In genomic region chr7:32941181-32941995, GRCh38 we compare ENCODE assay signal across 8 cellular contexts. TPM values are rescaled to one million over a fixed set of nuclear protein-coding genes. Genes with fewer than 3 reads are reported as not detected.
DNase-seq lines count a peak whose midpoint lies in the region; ATAC-seq and TF ChIP-seq lines count a peak whose summit lies in the region.

No MANE protein-coding gene starts in this region.

- intact Hi-C loops in mucosa of descending colon (cut with DNase I, micrococcal nuclease) = no loop called here

- peak overlapping the region in 1 of 3 donors; percentile 71 for H3K27ac Mint-ChIP-seq in CD4-positive, CD25-positive, alpha-beta regulatory T cell

- H3K4me3 ChIP-seq in CD4-positive, CD25-positive, alpha-beta regulatory T cell (ENCODE audit: low read depth, low read length) = peak overlapping the region; percentile 26
- H3K4me3 ChIP-seq in cardiac fibroblast (replicated peaks in 1 of 2; ENCODE audit: low read depth in 2 of 2, low read length in 2 of 2) (peak overlapping the region; percentile 65 to 74), mucosa of descending colon (peak overlapping the region; percentile 61)

- peaks cover 34% of the 10 kb centered on the region for H3K27me3 Mint-ChIP-seq in CD4-positive, CD25-positive, alpha-beta regulatory T cell

- peaks cover 0 to 3% of the 10 kb centered on the region in 2 experiments for H3K9me3 ChIP-seq in CD4-positive, CD25-positive, alpha-beta regulatory T cell (ENCODE audit: control insufficient read depth in 2 of 2, low read length in 2 of 2)
- H3K9me3 ChIP-seq in mucosa of descending colon = no peaks in the 10 kb centered on the region

- no peaks in the 10 kb centered on the region for H3K9me3 Mint-ChIP-seq in CD4-positive, CD25-positive, alpha-beta regulatory T cell

- peaks cover 10% of the 10 kb centered on the region for H3K4me1 ChIP-seq in CD4-positive, CD25-positive, alpha-beta regulatory T cell (ENCODE audit: control insufficient read depth, insufficient read depth, low read length, poor library complexity, severe bottlenecking)
- peaks cover 11% of the 10 kb centered on the region for H3K4me1 ChIP-seq in mucosa of descending colon (ENCODE audit: low read depth)

- H3K27me3 ChIP-seq in CD4-positive, CD25-positive, alpha-beta regulatory T cell (ENCODE audit: control insufficient read depth, insufficient read depth, low read length) = peaks cover 11% of the 10 kb centered on the region

- no peaks in the 10 kb centered on the region for H3K36me3 ChIP-seq in CD4-positive, CD25-positive, alpha-beta regulatory T cell (ENCODE audit: control insufficient read depth, insufficient read depth, low read length)
- no peaks in the 10 kb centered on the region for H3K36me3 ChIP-seq in mucosa of descending colon (ENCODE audit: low read depth)

- no peak for DNase-seq in CD4-positive, CD25-positive, alpha-beta regulatory T cell
- DNase-seq in M059J (ENCODE audit: low read depth) (peak; percentile 7), cardiac fibroblast (ENCODE audit: low read depth in 2 of 2) (peak in 1 of 2 donors; percentile 19), mucosa of descending colon (peak in 1 of 3 donors; percentile 24), NCI-H774 (lab: John Stamatoyannopoulos, UW) (no peak), hippocampal formation (lab: John Stamatoyannopoulos, UW) (no peak)

- H3K4me3 Mint-ChIP-seq in CD4-positive, CD25-positive, alpha-beta regulatory T cell = peak overlapping the region; percentile 82 to 88 (median 84)

- no peak for TF ChIP-seq CTCF in cardiac fibroblast (IDR thresholded peaks at IDR 0.05; ENCODE audit: low read depth, low read length)
- no peak for TF ChIP-seq CTCF in mucosa of descending colon (IDR thresholded peaks at IDR 0.05)

- H3K4me1 Mint-ChIP-seq in CD4-positive, CD25-positive, alpha-beta regulatory T cell = peaks cover 0 to 17% (median 10%) of the 10 kb centered on the region in 4 donors

- no peak for ATAC-seq in CD4-positive, CD25-positive, alpha-beta regulatory T cell (ENCODE audit: low read depth in 2 of 2)
- ATAC-seq in mucosa of descending colon (peak; percentile 12), GM19463 (IDR thresholded peaks at IDR 0.05; ENCODE audit: unreplicated experiment) (no peak), HG03342 (IDR thresholded peaks at IDR 0.05; ENCODE audit: unreplicated experiment) (no peak)

- no peak overlapping the region for H3K27ac ChIP-seq in CD4-positive, CD25-positive, alpha-beta regulatory T cell (ENCODE audit: insufficient read depth, low read length, poor library complexity, severe bottlenecking)

- no peaks in the 10 kb centered on the region for H3K36me3 Mint-ChIP-seq in CD4-positive, CD25-positive, alpha-beta regulatory T cell

RNA-seq across cellular contexts. Expression of gene FKBP9, which starts 15.9 kb away (rescaled TPM):
- total RNA-seq in CD4-positive, CD25-positive, alpha-beta regulatory T cell = not detected
- polyA plus RNA-seq in CD4-positive, CD25-positive, alpha-beta regulatory T cell = under 1 TPM in 2 of 4 donors, not detected in 2; 0.07 to 0.37 TPM
- 150 and 170 TPM in 2 replicates for total RNA-seq in M059J (2014; rRNA removed; shearing (Covaris generic))
- total RNA-seq in mucosa of descending colon = 10 to 100 TPM; 87.8 to 99.7 (median 98.8) TPM

RNA-seq across cellular contexts. Expression of gene KBTBD2, which starts 49.8 kb away (rescaled TPM):
- 121 TPM for total RNA-seq in CD4-positive, CD25-positive, alpha-beta regulatory T cell
- 10 to 100 TPM; 17.2 to 28.5 (median 21.1) TPM for polyA plus RNA-seq in CD4-positive, CD25-positive, alpha-beta regulatory T cell
- 32.6 and 46.6 TPM in 2 replicates for total RNA-seq in M059J (2014; rRNA removed; shearing (Covaris generic))
- total RNA-seq in mucosa of descending colon = 10 to 100 TPM; 26.8 to 30.0 (median 26.9) TPM

Comparison
In these comparisons a context has a peak if more than half of its experiments do, and no peak if none do; other contexts are left out.
1. RNA of gene FKBP9, which starts 15.9 kb away (total RNA-seq): 150 to 170 TPM in M059J and 87.8 to 99.7 TPM in mucosa of descending colon; not detected in CD4-positive, CD25-positive, alpha-beta regulatory T cell (single experiment); every median in the first group is over 10 times any median in the second.
2. Peak in every context shown above with its lines, with median percentiles within 50 percentile points of each other: H3K4me3 ChIP-seq.